In genomic region chr16:74623214-74623842, GRCh38 we compare ENCODE assay signal across 8 cellular contexts. TPM values are rescaled to one million over a fixed set of nuclear protein-coding genes. Genes with fewer than 3 reads are reported as not detected.
DNase-seq lines count a peak whose midpoint lies in the region; ATAC-seq and TF ChIP-seq lines count a peak whose summit lies in the region.

No MANE protein-coding gene starts in this region.

- peaks cover 0 to 89% of the 10 kb centered on the region in 2 donors for H3K36me3 ChIP-seq in left lung
- no peaks in the 10 kb centered on the region for H3K36me3 ChIP-seq in uterus

- no peak for TF ChIP-seq POLR2A in uterus (IDR thresholded peaks at IDR 0.05)

- DNase-seq in ACHN (peak; percentile 75), GM10266 (ENCODE audit: extremely low spot score) (peak; percentile 50), NCI-H69 (lab: John Stamatoyannopoulos, UW) (peak; percentile 22), cardiac fibroblast (ENCODE audit: low read depth in 2 of 2) (peak; percentile 68 to 76), left lung (no peak), uterus (no peak), NCI-H2107 (lab: John Stamatoyannopoulos, UW) (no peak), KG1 (lab: John Stamatoyannopoulos, UW) (no peak)

- in situ Hi-C loops in ACHN (cut with HindIII; ENCODE audit: low pct_ligation_motif_present, low pct_unique_long_range_greater_than_20kb, low sequenced_read_pairs), result no loop called here

- no peaks in the 10 kb centered on the region for H3K9me3 ChIP-seq in left lung
- no peaks in the 10 kb centered on the region for H3K9me3 ChIP-seq in uterus

- peak; percentile 70 for TF ChIP-seq CTCF in GM10266 (IDR thresholded peaks at IDR 0.05; ENCODE audit: control insufficient read depth, insufficient read depth, low read depth, missing control alignments)
- TF ChIP-seq CTCF in cardiac fibroblast (IDR thresholded peaks at IDR 0.05; ENCODE audit: low read depth, low read length), result peak; percentile 52
- TF ChIP-seq CTCF in left lung (IDR thresholded peaks at IDR 0.05), result peak; percentile 50 to 57
- TF ChIP-seq CTCF in uterus (IDR thresholded peaks at IDR 0.05), result peak; percentile 43 to 60 (median 45)

- peak; percentile 76 for ATAC-seq in left lung

- H3K4me3 ChIP-seq in cardiac fibroblast (replicated peaks in 1 of 2; ENCODE audit: low read depth in 2 of 2, low read length in 2 of 2), result no peak overlapping the region
- no peak overlapping the region for H3K4me3 ChIP-seq in left lung
- H3K4me3 ChIP-seq in uterus, result no peak overlapping the region

- H3K4me1 ChIP-seq in left lung (no peaks in the 10 kb centered on the region), uterus (no peaks in the 10 kb centered on the region)

- no peak overlapping the region for H3K27ac ChIP-seq in left lung
- no peak overlapping the region for H3K27ac ChIP-seq in uterus

- H3K27me3 ChIP-seq in left lung (no peaks in the 10 kb centered on the region), uterus (no peaks in the 10 kb centered on the region)

- intact Hi-C loops in left lung (cut with DNase I), result loop anchor here in 1 of 2 donors (10.0 kb wide), 1 partner anchor 149 kb away; no protein-coding TSS in a partner anchor
- intact Hi-C loops in uterus (cut with DNase I; ENCODE audit: low total_unique reads), result no loop called here

RNA-seq across cellular contexts. Expression of gene GLG1, which starts 16.4 kb away (rescaled TPM):
- total RNA-seq in left lung (100 to 1,000 TPM; 116 to 132 TPM), uterus (100 to 1,000 TPM in 2 of 4 donors, 10 to 100 TPM in 2; 53.0 to 272 (median 127) TPM)

RNA-seq across cellular contexts. Expression of gene RFWD3, which starts 43.3 kb away (rescaled TPM):
- total RNA-seq in left lung (10 to 100 TPM; 20.7 to 26.8 TPM), uterus (10 to 100 TPM in 3 of 4 donors, 1 to 10 TPM in 1; 3.6 to 27.6 (median 20.0) TPM)

Comparison
In these comparisons a context has a peak if more than half of its experiments do, and no peak if none do; other contexts are left out.
1. DNase-seq: peak in ACHN (single experiment), GM10266 (single experiment), NCI-H69 (single experiment) and cardiac fibroblast (2 of 2); none in left lung (0 of 2), uterus (0 of 2), NCI-H2107 (single experiment) and KG1 (single experiment).
2. Peak in every context shown above with its lines, with median percentiles within 50 percentile points of each other: CTCF ChIP-seq.